16 cellular contexts compared by ENCODE assay signal in genomic region chr5:78601622-78602314, GRCh38. TPM values are rescaled to one million over a fixed set of nuclear protein-coding genes. Genes with fewer than 3 reads are reported as not detected.
DNase-seq lines count a peak whose midpoint lies in the region; ATAC-seq and TF ChIP-seq lines count a peak whose summit lies in the region.
"Had no signal": no experiment of that assay in that cellular context is flagged by ENCODE, and none has a peak within 500 bp of the region (broad histone marks: within the 10 kb centered on the region; RNA-seq: fewer than 3 reads in every experiment).

No MANE protein-coding gene starts in this region.

- H3K9me3 Mint-ChIP-seq in type B pancreatic cell: no peaks in the 10 kb centered on the region
- no peaks in the 10 kb centered on the region for H3K9me3 Mint-ChIP-seq in stimulated activated memory B cell treated with anti-CD40 and anti-IgM and Interleukin-4, amounts not matched to agents 10 μg/mL and 1 μg/mL and 100 μg/mL, for 72 hours

- H3K4me3 ChIP-seq in cardiac muscle cell: no peak overlapping the region
- no peak overlapping the region for H3K4me3 ChIP-seq in right cardiac atrium (ENCODE audit: low read length)
- no peak overlapping the region for H3K4me3 ChIP-seq in astrocyte of the spinal cord (ENCODE audit: low read depth, low read length)
- H3K4me3 ChIP-seq in mesodermal cell (ENCODE audit: extremely low read depth, insufficient read depth, low read length, poor library complexity, severe bottlenecking): no peak overlapping the region
- H3K4me3 ChIP-seq: thoracic aorta had no signal

- no peaks in the 10 kb centered on the region for H3K27me3 Mint-ChIP-seq in type B pancreatic cell
- no peaks in the 10 kb centered on the region for H3K27me3 Mint-ChIP-seq in stimulated activated memory B cell treated with anti-CD40 and anti-IgM and Interleukin-4, amounts not matched to agents 10 μg/mL and 1 μg/mL and 100 μg/mL, for 72 hours

- peaks cover 24% of the 10 kb centered on the region for H3K36me3 Mint-ChIP-seq in type B pancreatic cell
- H3K36me3 Mint-ChIP-seq in stimulated activated memory B cell treated with anti-CD40 and anti-IgM and Interleukin-4, amounts not matched to agents 10 μg/mL and 1 μg/mL and 100 μg/mL, for 72 hours: peaks cover 14% of the 10 kb centered on the region

- peak overlapping the region; percentile 52 for H3K27ac Mint-ChIP-seq in type B pancreatic cell
- H3K27ac Mint-ChIP-seq in stimulated activated memory B cell treated with anti-CD40 and anti-IgM and Interleukin-4, amounts not matched to agents 10 μg/mL and 1 μg/mL and 100 μg/mL, for 72 hours: no peak overlapping the region

- intact Hi-C loops in right cardiac atrium (cut with DNase I): no loop called here

- 76% methylated on average over 3 of the region's 3 CpGs for WGBS in right cardiac atrium
- 79% methylated on average over 2 of the region's 3 CpGs; no CpG with 5 or more reads in 1 of the 2 experiments for WGBS in mesodermal cell (ENCODE audit: insufficient coverage in 2 of 2), 2 experiments

- H3K4me1 Mint-ChIP-seq in type B pancreatic cell (ENCODE audit: unreplicated experiment): peaks cover 49% of the 10 kb centered on the region
- H3K4me1 Mint-ChIP-seq in stimulated activated memory B cell treated with anti-CD40 and anti-IgM and Interleukin-4, amounts not matched to agents 10 μg/mL and 1 μg/mL and 100 μg/mL, for 72 hours: no peaks in the 10 kb centered on the region

- H3K27ac ChIP-seq in cardiac muscle cell: peak overlapping the region; percentile 73
- no peak overlapping the region for H3K27ac ChIP-seq in right cardiac atrium (ENCODE audit: low read length)
- peak overlapping the region; percentile 57 for H3K27ac ChIP-seq in mesodermal cell (ENCODE audit: low read depth, low read length, severe bottlenecking)

- H3K27me3 ChIP-seq in cardiac muscle cell (no peaks in the 10 kb centered on the region), right cardiac atrium (ENCODE audit: control insufficient read depth, insufficient read depth) (no peaks in the 10 kb centered on the region)

- ATAC-seq in right cardiac atrium: no peak
- no peak for ATAC-seq in stimulated activated memory B cell treated with anti-CD40 and anti-IgM and Interleukin-4, amounts not matched to agents 10 μg/mL and 1 μg/mL and 100 μg/mL, for 72 hours

- H3K9me3 ChIP-seq in cardiac muscle cell (ENCODE audit: low read depth) (no peaks in the 10 kb centered on the region), right cardiac atrium (ENCODE audit: control insufficient read depth, low read length) (no peaks in the 10 kb centered on the region), mesodermal cell (ENCODE audit: control insufficient read depth, low read length) (no peaks in the 10 kb centered on the region)
- H3K9me3 ChIP-seq: thoracic aorta had no signal

- peak overlapping the region; percentile 32 for H3K4me3 Mint-ChIP-seq in type B pancreatic cell
- no peak overlapping the region for H3K4me3 Mint-ChIP-seq in stimulated activated memory B cell treated with anti-CD40 and anti-IgM and Interleukin-4, amounts not matched to agents 10 μg/mL and 1 μg/mL and 100 μg/mL, for 72 hours

- TF ChIP-seq CTCF in cardiac muscle cell (IDR thresholded peaks at IDR 0.05; ENCODE audit: low read depth, low read length) (no peak), astrocyte of the spinal cord (IDR thresholded peaks at IDR 0.05; ENCODE audit: low read depth, low read length) (no peak), type B pancreatic cell (conservative IDR thresholded peaks at IDR 0.05) (no peak)

- in situ Hi-C loops in astrocyte of the spinal cord (cut with HindIII; ENCODE audit: low sequenced_read_pairs): no loop called here

- peaks cover 29% of the 10 kb centered on the region for H3K4me1 ChIP-seq in cardiac muscle cell (ENCODE audit: low read depth)
- no peaks in the 10 kb centered on the region for H3K4me1 ChIP-seq in right cardiac atrium (ENCODE audit: control insufficient read depth, insufficient read depth, low read length)
- H3K4me1 ChIP-seq in mesodermal cell (ENCODE audit: control insufficient read depth, insufficient read depth, low read length, poor library complexity, severe bottlenecking): peaks cover 21% of the 10 kb centered on the region

- DNase-seq in cardiac muscle cell (ENCODE audit: low read depth in 1 of 2, low spot score in 1 of 2) (no peak), right cardiac atrium (no peak), astrocyte of the spinal cord (ENCODE audit: low read depth, low spot score) (peak; percentile 78), type B pancreatic cell (ENCODE audit: extremely low spot score, unreplicated experiment) (no peak), NK-92 (lab: John Stamatoyannopoulos, UW; ENCODE audit: unreplicated experiment) (no peak), KG1 (lab: John Stamatoyannopoulos, UW) (no peak)
- DNase-seq: 8988T; activated T-cell treated with anti-CD3 and anti-CD28 coated beads, Interleukin-2, amount 50 U/mL, for 1 hour; amygdala; effector CD8-positive, alpha-beta T cell; hypothalamus; NCI-H187; NCI-H774 had no signal

- H3K36me3 ChIP-seq in cardiac muscle cell (peaks cover 5% of the 10 kb centered on the region), mesodermal cell (ENCODE audit: control insufficient read depth, insufficient read depth, low read length) (peaks cover 25% of the 10 kb centered on the region)
- H3K36me3 ChIP-seq: thoracic aorta had no signal

RNA-seq across cellular contexts. Expression of gene LHFPL2, which starts 46.8 kb away (rescaled TPM):
- total RNA-seq in cardiac muscle cell (126 TPM in 2 replicates), right cardiac atrium (10 to 100 TPM in 3 of 4 donors, 1 to 10 TPM in 1; 9.7 to 21.4 (median 10.9) TPM), type B pancreatic cell (ENCODE audit: low replicate concordance) (17.9 and 35.3 TPM in 2 replicates)
- polyA plus RNA-seq in cardiac muscle cell (96.6 and 101 TPM in 2 replicates), right cardiac atrium (5.6 TPM)
- 40.1 TPM for polyA plus RNA-seq in mesodermal cell (2013, experiment 1 of 2)
- polyA plus RNA-seq in mesodermal cell (2013, experiment 2 of 2): 47.4 TPM
